8 cellular contexts compared by ENCODE assay signal in genomic region chr13:106083620-106084350, GRCh38.
DNase-seq lines count a peak whose midpoint lies in the region; ATAC-seq and TF ChIP-seq lines count a peak whose summit lies in the region.

No MANE protein-coding gene starts in this region.

- TF ChIP-seq POLR2A in IMR-90 (IDR thresholded peaks at IDR 0.05; ENCODE audit: low read depth, low read length) = no peak

- H4K8ac ChIP-seq in IMR-90 (ENCODE audit: low read depth in 2 of 2, low read length in 2 of 2) = no peak overlapping the region

- peak; percentile 88 for TF ChIP-seq RAD21 in IMR-90 (IDR thresholded peaks at IDR 0.05; ENCODE audit: low read length)

- H3K27me3 ChIP-seq in IMR-90 (ENCODE audit: control insufficient read depth, insufficient read depth, low read length) (no peaks in the 10 kb centered on the region), mucosa of rectum (ENCODE audit: control insufficient read depth in 2 of 2, insufficient read depth in 2 of 2, low read length in 2 of 2) (no peaks in the 10 kb centered on the region)

- H3K79me1 ChIP-seq in IMR-90 (ENCODE audit: low read depth in 1 of 2, low read length in 2 of 2) = no peaks in the 10 kb centered on the region

- H2AK9ac ChIP-seq in IMR-90 (replicated peaks; ENCODE audit: low read depth, low read length, poor library complexity) = no peak overlapping the region

- H2BK20ac ChIP-seq in IMR-90 (ENCODE audit: low read depth, low read length) = no peak overlapping the region

- dilution Hi-C loops in IMR-90 (cut with HindIII; ENCODE audit: low sequenced_read_pairs, unreplicated experiment) = no loop called here

- no peak overlapping the region for H3K4me3 Mint-ChIP-seq in chondrocyte (ENCODE audit: unreplicated experiment)

- no peaks in the 10 kb centered on the region for H3K27me3 Mint-ChIP-seq in chondrocyte (ENCODE audit: low read depth)

- no peak overlapping the region for H3K4me2 ChIP-seq in IMR-90 (ENCODE audit: low read depth, low read length)

- ATAC-seq in GM18861 (IDR thresholded peaks at IDR 0.05; ENCODE audit: unreplicated experiment) = peak; percentile 66
- peak; percentile 64 for ATAC-seq in IMR-90 (ENCODE audit: low read depth)

- H4K91ac ChIP-seq in IMR-90 (ENCODE audit: insufficient read depth, low read depth, low read length) = no peak overlapping the region

- H3K14ac ChIP-seq in IMR-90 (replicated peaks; ENCODE audit: low read depth, low read length) = no peak overlapping the region

- POLR2A ChIA-PET in IMR-90 (lab: Charles Lee; ENCODE audit: unreplicated experiment) = no interaction called here

- no CpG with 5 or more reads among the region's 3 CpGs for WGBS in IMR-90 (ENCODE audit: extremely low coverage in 2 of 2, insufficient read length in 1 of 2), 2 experiments

- intact Hi-C loops in IMR-90 (cut with micrococcal nuclease) = loop anchor here (1.0 kb wide), 2 partner anchors 437 to 450 kb away; no protein-coding TSS in a partner anchor

- DNase-seq in AG08396 (ENCODE audit: low spot score) (peak; percentile 35), IMR-90 (peak; percentile 54), chondrocyte (ENCODE audit: low spot score) (no peak), NK-92 (lab: John Stamatoyannopoulos, UW; ENCODE audit: unreplicated experiment) (no peak)
- DNase-seq in activated CD8-positive, alpha-beta memory T cell treated with anti-CD3 and anti-CD28 coated beads, Interleukin-2, amount 50 U/mL, for 48 hours = no peak
- no peak for DNase-seq in activated CD4-positive, CD25-positive, alpha-beta regulatory T cell (lab: John Stamatoyannopoulos, UW)

- no peaks in the 10 kb centered on the region for H4K20me1 ChIP-seq in IMR-90 (ENCODE audit: insufficient read depth, low read length)

- H3K4me1 ChIP-seq in IMR-90 (ENCODE audit: control insufficient read depth, insufficient read depth, low read length) (no peaks in the 10 kb centered on the region), mucosa of rectum (ENCODE audit: control insufficient read depth in 2 of 2, insufficient read depth in 2 of 2, low read length in 2 of 2) (peaks cover 5 to 19% of the 10 kb centered on the region in 2 donors)

- H3K56ac ChIP-seq in IMR-90 (ENCODE audit: extremely low read depth, insufficient read depth, low read length) = no peak overlapping the region

- BruUV-seq in IMR-90 (replicated peaks; lab: Mats Ljungman, UMichigan) = no TSS peak

- H3K4me1 Mint-ChIP-seq in chondrocyte (ENCODE audit: low read depth) = peaks cover 5% of the 10 kb centered on the region

- in situ Hi-C loops in IMR-90 (cut with MboI; ENCODE audit: low sequenced_read_pairs) = loop anchor here (25.0 kb wide), 1 partner anchor 429 kb away; no protein-coding TSS in a partner anchor

- no peak overlapping the region for H3K27ac Mint-ChIP-seq in chondrocyte (ENCODE audit: unreplicated experiment)

- H3K23ac ChIP-seq in IMR-90 (ENCODE audit: low read depth, low read length) = no peak overlapping the region

- peak overlapping the region; percentile 3 for H2AFZ ChIP-seq in IMR-90 (replicated peaks; ENCODE audit: low read length, poor library complexity)

- no peak overlapping the region for H2BK120ac ChIP-seq in IMR-90 (ENCODE audit: low read depth, low read length)

- H3K9ac ChIP-seq in IMR-90 (ENCODE audit: low read depth, low read length) (no peak overlapping the region), mucosa of rectum (ENCODE audit: low read depth in 1 of 2, low read length in 2 of 2) (no peak overlapping the region)

- H3K9me3 Mint-ChIP-seq in chondrocyte (ENCODE audit: low read depth) = peaks cover 8% of the 10 kb centered on the region

- peak; percentile 74 for TF ChIP-seq CTCF in IMR-90 (conservative IDR thresholded peaks at IDR 0.05; ENCODE audit: low read depth, low read length)
- peak; percentile 79 for TF ChIP-seq CTCF in chondrocyte (IDR thresholded peaks at IDR 0.05)

- H3K36me3 ChIP-seq in IMR-90 (ENCODE audit: control insufficient read depth, insufficient read depth, low read length) (no peaks in the 10 kb centered on the region), mucosa of rectum (ENCODE audit: control insufficient read depth in 2 of 2, insufficient read depth in 2 of 2, low read length in 2 of 2) (no peaks in the 10 kb centered on the region)

- H2BK5ac ChIP-seq in IMR-90 (ENCODE audit: low read depth, low read length, poor library complexity, severe bottlenecking) = no peak overlapping the region

- H2BK15ac ChIP-seq in IMR-90 (ENCODE audit: low read depth, low read length) = no peak overlapping the region

- no peak overlapping the region for H4K5ac ChIP-seq in IMR-90 (ENCODE audit: low read depth, low read length)

- H3K27ac ChIP-seq in IMR-90 (ENCODE audit: insufficient read depth, low read length) (no peak overlapping the region), mucosa of rectum (ENCODE audit: low read depth in 2 of 2, low read length in 2 of 2) (peak overlapping the region; percentile 13 to 52)

- H3K4ac ChIP-seq in IMR-90 (ENCODE audit: low read depth, low read length) = no peak overlapping the region

- CTCF ChIA-PET in IMR-90 (lab: Yijun Ruan, JAX) = interaction anchor here (1.4 to 1.5 kb wide), 2 partner anchors 71 to 419 kb away, joined by 3 read pairs; no protein-coding TSS in a partner anchor

- no peaks in the 10 kb centered on the region for H3K9me1 ChIP-seq in IMR-90 (ENCODE audit: insufficient read depth, low read length)

- H3K18ac ChIP-seq in IMR-90 (ENCODE audit: low read depth, low read length) = no peak overlapping the region

- H3K4me3 ChIP-seq in IMR-90 (ENCODE audit: insufficient read depth, low read depth, low read length) (no peak overlapping the region), mucosa of rectum (ENCODE audit: low read length in 2 of 2) (no peak overlapping the region)

- H3K9me3 ChIP-seq in IMR-90 (ENCODE audit: control insufficient read depth, insufficient read depth, low read length) (no peaks in the 10 kb centered on the region), mucosa of rectum (ENCODE audit: control insufficient read depth in 2 of 2, low read length in 2 of 2) (no peaks in the 10 kb centered on the region)

- H3K36me3 Mint-ChIP-seq in chondrocyte (ENCODE audit: low read depth) = peaks cover 2% of the 10 kb centered on the region

- no peak overlapping the region for H2AK5ac ChIP-seq in IMR-90 (ENCODE audit: low read depth, low read length)

TF ChIP-seq in IMR-90, 13 proteins besides CTCF, POLR2A, EP300 and RAD21:
- TF ChIP-seq SMC3 (IDR thresholded peaks at IDR 0.05; ENCODE audit: low read depth, low read length) (peak; percentile 85), MAFK (IDR thresholded peaks at IDR 0.05; ENCODE audit: low read depth, low read length) (no peak)
TF ChIP-seq in IMR-90: peak in this region for 1.

Comparison
In these comparisons a context has a peak if more than half of its experiments do, and no peak if none do; other contexts are left out.
1. DNase-seq: peak in AG08396 (single experiment) and IMR-90 (single experiment); none in chondrocyte (single experiment), activated CD8-positive, alpha-beta memory T cell treated with anti-CD3 and anti-CD28 coated beads, Interleukin-2, amount 50 U/mL, for 48 hours (single experiment), NK-92 (single experiment) and activated CD4-positive, CD25-positive, alpha-beta regulatory T cell (0 of 4).